ENCODE assay signal across 1 cellular context in the genomic region with DNA sequence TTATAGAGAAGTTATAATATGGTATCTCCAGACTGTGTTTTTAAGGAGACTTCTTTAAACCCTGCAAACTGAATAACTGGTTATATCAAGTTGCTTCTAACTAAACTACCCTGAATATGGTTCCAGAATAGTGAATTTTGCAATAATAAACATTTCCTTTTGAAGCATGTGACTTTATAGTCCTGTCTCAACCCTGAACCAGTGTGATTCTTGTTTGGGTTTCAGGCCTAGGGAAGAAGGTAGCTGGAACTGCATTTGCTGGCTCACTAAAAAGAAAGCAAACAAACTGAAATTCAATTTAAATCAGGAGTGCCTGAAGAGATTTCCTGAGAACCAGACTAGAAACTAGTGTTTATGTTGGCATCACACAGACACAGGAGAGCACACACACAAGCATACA.
TF ChIP-seq lines count a peak whose summit lies in the region.

No MANE protein-coding gene starts in this region.

TF ChIP-seq in H1, 55 proteins besides CTCF, POLR2A, EP300 and RAD21:
- TF ChIP-seq SUZ12 (IDR thresholded peaks at IDR 0.05; ENCODE audit: low read length) (no peak), TCF12 (IDR thresholded peaks at IDR 0.05; ENCODE audit: low read depth, low read length) (no peak), KDM5A (IDR thresholded peaks at IDR 0.05; ENCODE audit: low read length) (no peak)
